ENCODE assay signal across 1 cellular context in genomic region chr19:18557474-18558201, GRCh38.
TF ChIP-seq lines count a peak whose summit lies in the region.

KXD1 (plus strand) TSS chr19:18557870; CDS start chr19:18562057, 4,187 bp downstream.

TF ChIP-seq in WTC11, 78 proteins besides CTCF, POLR2A, EP300 and RAD21 (continued from another document):
- TF ChIP-seq ARID4B (CRISPR knock-in tag; IDR thresholded peaks at IDR 0.05; ENCODE audit: borderline replicate concordance) (peak; percentile 61; the same call in 1 of the 2 replicates), ZBTB43 (CRISPR knock-in tag; IDR thresholded peaks at IDR 0.05) (no peak), NFYB (CRISPR knock-in tag; conservative IDR thresholded peaks at IDR 0.05; ENCODE audit: low read depth) (no peak), MYBL2 (CRISPR knock-in tag; IDR thresholded peaks at IDR 0.05) (peak; percentile 81; the same call in 1 of the 2 replicates), NFE2L1 (CRISPR knock-in tag; IDR thresholded peaks at IDR 0.05) (0 out of 2 replicates have a peak, but pooled peaks have one; percentile 42), ZBTB21 (CRISPR knock-in tag; IDR thresholded peaks at IDR 0.05; ENCODE audit: borderline replicate concordance) (0 out of 2 replicates have a peak, but pooled peaks have one; percentile 30), FOXP1 (CRISPR knock-in tag; IDR thresholded peaks at IDR 0.05; ENCODE audit: borderline replicate concordance) (no peak; the same call in 1 of the 2 replicates), GTF2I (CRISPR knock-in tag; conservative IDR thresholded peaks at IDR 0.05) (peak; percentile 98), ZNF232 (CRISPR knock-in tag; IDR thresholded peaks at IDR 0.05) (0 out of 2 replicates have a peak, but pooled peaks have one; percentile 15), HMGXB4 (CRISPR knock-in tag; IDR thresholded peaks at IDR 0.05) (0 out of 2 replicates have a peak, but pooled peaks have one; percentile 40), NR1H2 (CRISPR knock-in tag; IDR thresholded peaks at IDR 0.05) (no peak), ELF4 (CRISPR knock-in tag; IDR thresholded peaks at IDR 0.05; ENCODE audit: low read depth) (no peak), ERG (CRISPR knock-in tag; IDR thresholded peaks at IDR 0.05) (no peak), ZNF219 (CRISPR knock-in tag; IDR thresholded peaks at IDR 0.05; ENCODE audit: borderline replicate concordance) (peak; percentile 86; the same call in 1 of the 2 replicates), USF1 (CRISPR knock-in tag; IDR thresholded peaks at IDR 0.05) (peak; percentile 45; the same call in 1 of the 2 replicates), IRF2 (CRISPR knock-in tag; IDR thresholded peaks at IDR 0.05; ENCODE audit: borderline replicate concordance, low read depth) (no peak), ATF1 (CRISPR knock-in tag; IDR thresholded peaks at IDR 0.05) (no peak), CREM (CRISPR knock-in tag; IDR thresholded peaks at IDR 0.05) (peak; percentile 78; the same call in 1 of the 2 replicates), PRRX2 (CRISPR knock-in tag; IDR thresholded peaks at IDR 0.05) (0 out of 2 replicates have a peak, but pooled peaks have one; percentile 11), PRDM15 (CRISPR knock-in tag; IDR thresholded peaks at IDR 0.05) (peak; percentile 79), KAT7 (CRISPR knock-in tag; IDR thresholded peaks at IDR 0.05; ENCODE audit: borderline replicate concordance) (no peak), ZNF416 (CRISPR knock-in tag; IDR thresholded peaks at IDR 0.05) (no peak), TEAD1 (CRISPR knock-in tag; IDR thresholded peaks at IDR 0.05) (peak; percentile 52; the same call in 1 of the 2 replicates), ATF2 (CRISPR knock-in tag; IDR thresholded peaks at IDR 0.05; ENCODE audit: borderline replicate concordance, low read depth) (no peak), ATF6 (CRISPR knock-in tag; IDR thresholded peaks at IDR 0.05) (no peak), E2F5 (CRISPR knock-in tag; IDR thresholded peaks at IDR 0.05) (no peak), RORB (CRISPR knock-in tag; IDR thresholded peaks at IDR 0.05) (no peak)
